Comparison of ENCODE assay signal across 7 cellular contexts in the genomic region with DNA sequence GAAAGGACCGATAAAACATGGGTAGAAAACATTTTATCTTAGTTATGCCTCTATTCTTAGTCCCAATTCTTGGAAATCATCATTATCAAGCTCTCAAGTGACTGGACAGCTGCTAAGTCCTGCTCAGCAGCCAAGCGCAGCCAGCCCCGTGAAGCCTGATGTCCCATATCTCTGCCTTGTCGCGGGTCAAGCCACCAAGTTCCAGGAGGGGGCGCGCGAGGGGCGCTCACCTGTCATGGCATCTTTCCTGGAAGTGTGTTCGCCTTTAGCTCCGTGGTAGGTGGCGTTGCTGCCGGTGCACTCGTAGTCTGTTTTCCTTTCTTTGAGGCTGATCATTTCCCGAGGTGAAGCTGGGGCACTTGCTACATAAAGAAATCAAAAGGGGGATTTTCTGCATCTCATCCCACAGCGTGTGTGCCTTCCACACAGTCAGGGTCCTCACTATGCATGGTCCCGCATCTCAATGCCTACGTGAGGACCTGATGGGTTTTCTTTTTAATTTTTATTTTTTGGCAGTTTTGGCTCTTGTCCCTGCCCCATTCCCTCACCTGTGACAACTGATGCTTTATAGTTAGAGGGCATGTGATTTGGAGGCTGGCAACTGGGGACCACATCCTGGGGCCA.
DNase-seq lines count a peak whose midpoint lies in the region; ATAC-seq and TF ChIP-seq lines count a peak whose summit lies in the region.

No MANE protein-coding gene starts in this region.

- 19% methylated on average over 18 of the region's 18 CpGs for WGBS in mesenchymal stem cell

- peaks cover 4% of the 10 kb centered on the region for H3K4me1 Mint-ChIP-seq in chondrocyte (ENCODE audit: low read depth)

- no peaks in the 10 kb centered on the region for H3K36me3 ChIP-seq in mesenchymal stem cell (ENCODE audit: control insufficient read depth in 1 of 2, insufficient read depth in 2 of 2, low read depth in 1 of 2, low read length in 2 of 2)

- H2BK12ac ChIP-seq in mesenchymal stem cell (ENCODE audit: low read length in 2 of 2), result no peak overlapping the region

- H3K36me3 Mint-ChIP-seq in chondrocyte (ENCODE audit: low read depth), result no peaks in the 10 kb centered on the region

- H2BK15ac ChIP-seq in mesenchymal stem cell (ENCODE audit: low read depth, poor library complexity, severe bottlenecking), result no peak overlapping the region

- no peak overlapping the region for H2AK5ac ChIP-seq in mesenchymal stem cell (ENCODE audit: low read length, severe bottlenecking)

- no peak overlapping the region for H3K14ac ChIP-seq in mesenchymal stem cell (ENCODE audit: low read length in 2 of 2)

- no peak overlapping the region for H3K9ac ChIP-seq in mesenchymal stem cell (ENCODE audit: low read length)

- no peak overlapping the region for H3K18ac ChIP-seq in mesenchymal stem cell (ENCODE audit: low read depth in 1 of 2, low read length in 2 of 2)

- no peaks in the 10 kb centered on the region for H3K4me1 ChIP-seq in mesenchymal stem cell (ENCODE audit: control insufficient read depth, insufficient read depth, low read depth, low read length)

- no peaks in the 10 kb centered on the region for H3K9me3 ChIP-seq in mesenchymal stem cell (ENCODE audit: control insufficient read depth, low read length)

- no peak overlapping the region for H3K23ac ChIP-seq in mesenchymal stem cell (ENCODE audit: low read length in 2 of 2)

- peaks cover 38% of the 10 kb centered on the region for H3K27me3 Mint-ChIP-seq in chondrocyte (ENCODE audit: low read depth)

- H3K4me2 ChIP-seq in mesenchymal stem cell (ENCODE audit: low read length, poor library complexity, severe bottlenecking), result no peak overlapping the region

- no peak overlapping the region for H3K4me3 ChIP-seq in NB4 (ENCODE audit: low read depth, low read length)
- H3K4me3 ChIP-seq in mesenchymal stem cell (ENCODE audit: insufficient read depth in 1 of 2, low read depth in 1 of 2, low read length in 2 of 2), result no peak overlapping the region

- no peak for TF ChIP-seq POLR2A in NB4 (IDR thresholded peaks at IDR 0.05; ENCODE audit: extremely low read depth, insufficient read length)

- no peak overlapping the region for H3K4ac ChIP-seq in mesenchymal stem cell (ENCODE audit: low read depth in 1 of 2, low read length in 2 of 2)

- H3K27ac Mint-ChIP-seq in chondrocyte (ENCODE audit: unreplicated experiment), result no peak overlapping the region

- no peak overlapping the region for H2BK120ac ChIP-seq in mesenchymal stem cell (ENCODE audit: low read depth, low read length)

- DNase-seq in NB4 (ENCODE audit: low read depth) (peak; percentile 62), chondrocyte (ENCODE audit: low spot score) (no peak), mesenchymal stem cell (no peak)
- DNase-seq in stimulated activated CD8-positive, alpha-beta memory T cell treated with anti-CD3 and anti-CD28 coated beads, Interleukin-7, amount 100 ng/mL, for 48 hours (ENCODE audit: extremely low read depth in 1 of 2, low read depth in 1 of 2), result peak; percentile 26 to 46

- no peak overlapping the region for H2BK5ac ChIP-seq in mesenchymal stem cell (ENCODE audit: low read depth, low read length, poor library complexity, severe bottlenecking)

- no peak overlapping the region for H4K91ac ChIP-seq in mesenchymal stem cell (ENCODE audit: low read length)

- TF ChIP-seq CTCF in NB4 (IDR thresholded peaks at IDR 0.05; ENCODE audit: low read depth, low read length) (peak; percentile 89), chondrocyte (IDR thresholded peaks at IDR 0.05) (peak; percentile 82)

- H3K4me3 Mint-ChIP-seq in chondrocyte (ENCODE audit: unreplicated experiment), result no peak overlapping the region

- H4K8ac ChIP-seq in mesenchymal stem cell (ENCODE audit: low read length), result peak overlapping the region; percentile 5

- no peak overlapping the region for H3K27ac ChIP-seq in mesenchymal stem cell (ENCODE audit: low read length, poor library complexity, severe bottlenecking)

- H2AFZ ChIP-seq in mesenchymal stem cell (ENCODE audit: low read depth, low read length), result no peak overlapping the region

- no peaks in the 10 kb centered on the region for H3K79me1 ChIP-seq in mesenchymal stem cell (replicated peaks; ENCODE audit: low read length, poor library complexity, severe bottlenecking)

- H3K27me3 ChIP-seq in mesenchymal stem cell (ENCODE audit: control insufficient read depth in 1 of 2, insufficient read depth in 1 of 2, low read length in 2 of 2), result peaks cover 43 to 48% of the 10 kb centered on the region in 2 experiments

- ATAC-seq in GM18502 (IDR thresholded peaks at IDR 0.05; ENCODE audit: poor library complexity, unreplicated experiment) (peak; percentile 94), HG02571 (IDR thresholded peaks at IDR 0.05; ENCODE audit: unreplicated experiment) (peak; percentile 75)
- ATAC-seq in activated CD4-positive, CD25-positive, alpha-beta regulatory T cell treated with anti-CD3 and anti-CD28 coated beads, Interleukin-2, amount 50 U/mL, for 24 hours, result peak; percentile 58

- no peaks in the 10 kb centered on the region for H3K9me3 Mint-ChIP-seq in chondrocyte (ENCODE audit: low read depth)

Comparison
In these comparisons a context has a peak if more than half of its experiments do, and no peak if none do; other contexts are left out.
1. DNase-seq: peak in NB4 (single experiment) and stimulated activated CD8-positive, alpha-beta memory T cell treated with anti-CD3 and anti-CD28 coated beads, Interleukin-7, amount 100 ng/mL, for 48 hours (2 of 2); none in chondrocyte (single experiment) and mesenchymal stem cell (single experiment).
2. Peak in every context shown above with its lines, with median percentiles within 50 percentile points of each other: ATAC-seq.